Comparison of ENCODE assay signal across 33 cellular contexts in the genomic region with DNA sequence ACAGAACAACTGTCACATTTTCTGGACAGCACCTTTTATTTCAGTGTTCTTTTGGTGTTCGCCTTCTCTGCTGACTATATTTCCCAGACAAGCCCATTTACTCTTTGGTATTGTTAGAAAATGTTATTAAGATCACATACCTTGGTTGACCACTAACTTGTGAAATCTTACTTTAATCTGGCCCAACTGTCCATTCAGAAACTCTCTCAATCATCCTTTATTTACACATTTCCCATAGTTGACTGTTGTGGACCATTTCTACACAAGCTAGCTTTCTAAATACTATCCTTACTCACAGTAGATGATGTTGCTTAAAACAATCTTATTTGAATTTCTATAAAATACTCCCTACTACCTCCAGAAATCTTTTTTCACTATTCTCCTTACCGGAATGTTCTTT.
"Had no signal": no experiment of that assay in that cellular context is flagged by ENCODE, and none has a peak within 500 bp of the region (broad histone marks: within the 10 kb centered on the region; RNA-seq: fewer than 3 reads in every experiment).

No MANE protein-coding gene starts in this region.

- ATAC-seq: activated naive CD4-positive, alpha-beta T cell treated with anti-CD3 and anti-CD28 coated beads, Interleukin-2, amount 50 U/mL, for 72 hours; activated naive CD8-positive, alpha-beta T cell treated with anti-CD3 and anti-CD28 coated beads, Interleukin-2, amount 50 U/mL, for 24 hours; activated T-cell treated with anti-CD3 and anti-CD28 coated beads, Interleukin-2, amount 50 U/mL, for 4 hours; activated T-cell treated with anti-CD3 and anti-CD28 coated beads, Interleukin-2, amount 50 U/mL, for 72 hours; activated T-helper 17 cell treated with anti-CD3 and anti-CD28 coated beads, Interleukin-2, amount 50 U/mL, for 72 hours; body of pancreas had no signal

- H3K4me3 ChIP-seq: adrenal gland, ascending aorta, body of pancreas, breast epithelium, cardiac muscle cell had no signal

- H3K9me3 ChIP-seq: adrenal gland, ascending aorta, body of pancreas, breast epithelium had no signal

- H3K36me3 ChIP-seq: adrenal gland, ascending aorta, brain microvascular endothelial cell, breast epithelium, cardiac muscle cell had no signal

- DNase-seq: activated effector memory CD4-positive, alpha-beta T cell treated with anti-CD3 and anti-CD28 coated beads, Interleukin-2, amount 50 U/mL, for 16 hours; activated effector memory CD4-positive, alpha-beta T cell treated with Interleukin-2 at 50 U/mL for 16 hours; activated gamma-delta T cell; activated gamma-delta T cell treated with Interleukin-2 at 50 U/mL for 16 hours; activated naive CD4-positive, alpha-beta T cell; activated naive CD4-positive, alpha-beta T cell treated with anti-CD3 and anti-CD28 coated beads for 36 hours; activated naive CD4-positive, alpha-beta T cell treated with anti-CD3 and anti-CD28 coated beads, Interleukin-2, amount 10 ng/mL, durations not matched to agents 7 days and 5 days; activated naive CD4-positive, alpha-beta T cell treated with anti-CD3 and anti-CD28 coated beads, Interleukin-2, amount 50 U/mL, for 16 hours; activated naive CD4-positive, alpha-beta T cell treated with Interleukin-2 at 50 U/mL for 16 hours; activated naive CD8-positive, alpha-beta T cell treated with anti-CD3 and anti-CD28 coated beads for 36 hours; activated naive CD8-positive, alpha-beta T cell treated with anti-CD3 and anti-CD28 coated beads, Interleukin-2, amount 10 ng/mL, durations not matched to agents 7 days and 5 days; activated naive CD8-positive, alpha-beta T cell treated with anti-CD3 and anti-CD28 coated beads, Interleukin-2, amount 50 U/mL, for 24 hours; activated T-cell treated with anti-CD3 and anti-CD28 coated beads for 4 hours; activated T-cell treated with anti-CD3 and anti-CD28 coated beads, Interleukin-2, amount 50 U/mL, for 1 hour; activated T-cell treated with anti-CD3 and anti-CD28 coated beads, Interleukin-2, amount 50 U/mL, for 24 hours; activated T-cell treated with anti-CD3 and anti-CD28 coated beads, Interleukin-2, amount 50 U/mL, for 4 hours; activated T-cell treated with anti-CD3 and anti-CD28 coated beads, Interleukin-2, amount 50 U/mL, for 48 hours; activated T-cell treated with anti-CD3 and anti-CD28 coated beads, Interleukin-2, amount 50 U/mL, for 72 hours; adrenal gland; amniotic stem cell; amygdala; anterior cingulate cortex; aorta; body of pancreas; brain microvascular endothelial cell; caudate nucleus; central memory CD4-positive, alpha-beta T cell; cerebellar nuclear complex had no signal

- H3K27ac ChIP-seq: adrenal gland, ascending aorta, body of pancreas, brain microvascular endothelial cell, breast epithelium, cardiac muscle cell had no signal

- H3K27me3 ChIP-seq: adrenal gland, ascending aorta, body of pancreas, brain microvascular endothelial cell, breast epithelium, cardiac muscle cell had no signal

- H3K4me1 ChIP-seq: adrenal gland, ascending aorta, body of pancreas, breast epithelium had no signal
